8 cellular contexts compared by ENCODE assay signal in genomic region chr2:11829947-11830707, GRCh38.
DNase-seq lines count a peak whose midpoint lies in the region; ATAC-seq and TF ChIP-seq lines count a peak whose summit lies in the region.

No MANE protein-coding gene starts in this region.

- DNase-seq in BE2C (peak; percentile 83), NCI-H446 (lab: John Stamatoyannopoulos, UW) (peak; percentile 51 to 84), mesenteric fat pad (ENCODE audit: low spot score) (peak; percentile 88)
- DNase-seq in activated CD4-positive, alpha-beta T cell treated with anti-CD3 and anti-CD28 coated beads, Interleukin-2, amount 50 U/mL, for 48 hours = peak; percentile 46 to 66
- peak; percentile 4 for DNase-seq in stimulated activated CD8-positive, alpha-beta memory T cell treated with anti-CD3 and anti-CD28 coated beads, Interleukin-15, amount 100 ng/mL, for 24 hours (ENCODE audit: low read depth)

- H3K9me3 ChIP-seq in BE2C (no peaks in the 10 kb centered on the region), endocrine pancreas (ENCODE audit: control insufficient read depth, low read length) (no peaks in the 10 kb centered on the region)

- H3K4me1 ChIP-seq in BE2C (peaks cover 12% of the 10 kb centered on the region), endocrine pancreas (ENCODE audit: control insufficient read depth, insufficient read depth, low read length) (no peaks in the 10 kb centered on the region)

- H3K27me3 ChIP-seq in BE2C (no peaks in the 10 kb centered on the region), endocrine pancreas (ENCODE audit: control insufficient read depth, insufficient read depth, low read length) (no peaks in the 10 kb centered on the region)

- ATAC-seq in GM18907 (IDR thresholded peaks at IDR 0.05; ENCODE audit: unreplicated experiment) (peak; percentile 81), HG03139 (IDR thresholded peaks at IDR 0.05; ENCODE audit: unreplicated experiment) (peak; percentile 74)

- H3K4me3 ChIP-seq in BE2C (ENCODE audit: low read depth, low read length) (peak overlapping the region; percentile 53), endocrine pancreas (ENCODE audit: control insufficient read depth, insufficient read depth, low read length) (peak overlapping the region; percentile 54)

- TF ChIP-seq CTCF in BE2C (IDR thresholded peaks at IDR 0.05; ENCODE audit: low read depth, low read length) = peak; percentile 66

- H3K9ac ChIP-seq in endocrine pancreas (ENCODE audit: control insufficient read depth, insufficient read depth, low read length) = no peak overlapping the region

- peaks cover 9% of the 10 kb centered on the region for H3K36me3 ChIP-seq in BE2C
- peaks cover 3% of the 10 kb centered on the region for H3K36me3 ChIP-seq in endocrine pancreas (ENCODE audit: control insufficient read depth, insufficient read depth, low read length)

Comparison
In these comparisons a context has a peak if more than half of its experiments do, and no peak if none do; other contexts are left out.
1. Peak in every context shown above with its lines: DNase-seq, ATAC-seq and H3K4me3 ChIP-seq.
2. DNase-seq: peak in every context shown above with its lines; median percentile 88 in mesenteric fat pad; 83 in BE2C; 68 in NCI-H446; 56 in activated CD4-positive, alpha-beta T cell treated with anti-CD3 and anti-CD28 coated beads, Interleukin-2, amount 50 U/mL, for 48 hours; 4 in stimulated activated CD8-positive, alpha-beta memory T cell treated with anti-CD3 and anti-CD28 coated beads, Interleukin-15, amount 100 ng/mL, for 24 hours.